In the genomic region with DNA sequence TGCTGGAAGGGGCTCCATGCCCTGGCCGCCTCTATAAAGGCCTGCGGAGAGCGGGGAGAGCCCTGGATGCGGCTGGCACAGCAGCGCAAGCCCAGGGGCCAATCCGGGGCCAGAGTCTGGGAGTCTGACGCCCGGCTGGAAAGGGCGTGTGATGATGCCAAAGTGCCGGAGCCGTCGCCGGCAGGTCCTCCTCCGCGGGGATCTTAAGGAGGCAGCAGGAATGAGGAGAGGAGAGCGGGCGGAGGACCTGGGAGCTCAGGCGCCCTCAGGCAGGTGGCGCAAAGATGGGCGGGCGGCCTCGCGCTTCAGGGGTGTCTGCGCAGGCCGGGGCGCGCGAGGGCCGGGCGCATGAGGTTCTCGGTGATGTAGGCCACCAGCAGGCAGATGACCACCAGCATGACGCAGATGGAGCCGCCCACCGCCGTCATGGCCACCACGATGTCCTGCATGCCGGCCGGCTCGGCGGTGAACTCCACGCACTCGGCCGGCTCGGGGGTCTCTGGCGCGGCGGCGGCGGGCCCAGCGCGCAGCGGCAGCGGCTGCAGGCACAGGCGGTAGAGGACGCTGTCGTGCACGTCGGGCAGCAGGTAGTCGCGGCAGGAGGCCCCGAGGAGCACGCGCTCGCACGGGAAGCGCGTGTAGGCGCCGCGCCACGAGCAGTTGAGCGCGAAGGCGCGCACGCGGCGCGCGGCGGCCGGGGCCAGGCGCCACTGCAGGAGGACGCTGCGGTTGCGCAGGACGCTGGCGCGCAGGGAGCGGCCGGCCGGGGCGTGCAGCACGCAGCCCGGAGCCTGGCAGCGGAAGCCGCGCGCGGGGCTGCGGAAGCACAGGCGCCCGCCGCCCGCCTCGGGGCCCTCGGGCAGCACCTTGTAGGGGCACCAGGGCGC, we compare ENCODE assay signal across 8 cellular contexts. TPM values are rescaled to one million over a fixed set of nuclear protein-coding genes. Genes with fewer than 3 reads are reported as not detected.
DNase-seq lines count a peak whose midpoint lies in the region; ATAC-seq, FAIRE-seq and TF ChIP-seq lines count a peak whose summit lies in the region.
"Had no signal": no experiment of that assay in that cellular context is flagged by ENCODE, and none has a peak within 500 bp of the region (broad histone marks: within the 10 kb centered on the region; RNA-seq: fewer than 3 reads in every experiment).

No MANE protein-coding gene starts in this region.

- no peaks in the 10 kb centered on the region for H4K20me1 ChIP-seq in GM12878 (ENCODE audit: control insufficient read depth, insufficient read depth)

- H3K4me2 ChIP-seq in GM12878 (ENCODE audit: control insufficient read depth, insufficient read depth) = peak overlapping the region; percentile 25; the same call in 1 of the 2 replicates

- TF ChIP-seq EP300 in GM12878 (IDR thresholded peaks at IDR 0.05; ENCODE audit: borderline replicate concordance in 1 of 2, control insufficient read depth in 1 of 2, low read depth in 2 of 2, low read length in 2 of 2) = no peak
- TF ChIP-seq EP300 in upper lobe of left lung (IDR thresholded peaks at IDR 0.05) = no peak

- H3K27ac ChIP-seq in GM12878 (ENCODE audit: control insufficient read depth, insufficient read depth) = no peak overlapping the region
- H3K27ac ChIP-seq in upper lobe of left lung = no peak overlapping the region
- H3K27ac ChIP-seq: pancreas had no signal

- H3K36me3 ChIP-seq in GM12878 (ENCODE audit: control insufficient read depth in 2 of 2, insufficient read depth in 2 of 2, low read length in 1 of 2) (no peaks in the 10 kb centered on the region), upper lobe of left lung (no peaks in the 10 kb centered on the region)
- H3K36me3 ChIP-seq: pancreas had no signal

- SMC1A ChIA-PET in GM12878 (lab: Charles Lee; ENCODE audit: uncharacterized antibody, unreplicated experiment) = no interaction called here

- in situ Hi-C loops in GM12878 (cut with MboI) = no loop called here

- peak; percentile 13 for DNase-seq in NCI-H446 treated with DMSO at 0.1 percent for 48 hours (lab: John Stamatoyannopoulos, UW)
- no peak for DNase-seq in GM12878 (ENCODE audit: low read depth, low spot score)
- DNase-seq in islet precursor cell = peak; percentile 58
- DNase-seq in upper lobe of left lung = peak in 1 of 2 donors; percentile 91

- no peak for FAIRE-seq in GM12878 (lab: Jason Lieb, UNC)
- FAIRE-seq: pancreas had no signal

- H3K4me3 ChIP-seq in GM08714 (ENCODE audit: low read length) = peak overlapping the region; percentile 15; the same call in 1 of the 2 replicates
- H3K4me3 ChIP-seq in GM12878 = no peak overlapping the region
- peak overlapping the region in 3 of 4 donors; percentile 46 to 54 (median 50) for H3K4me3 ChIP-seq in upper lobe of left lung

- WGBS in GM12878 (ENCODE audit: insufficient coverage, insufficient replicate concordance, low lambda C conversion rate, missing lambda C conversion rate) = 31% methylated on average over 107 of the region's 108 CpGs
- 25 to 53% methylated on average over 27 to 31 of the region's 108 CpGs for WGBS in upper lobe of left lung, 2 donors

- H3K9me3 ChIP-seq in GM12878 (replicated peaks; ENCODE audit: control insufficient read depth, insufficient read depth, low read length) (no peaks in the 10 kb centered on the region), upper lobe of left lung (no peaks in the 10 kb centered on the region)
- H3K9me3 ChIP-seq: pancreas had no signal

- no peaks in the 10 kb centered on the region for H3K79me2 ChIP-seq in GM12878 (ENCODE audit: control insufficient read depth, insufficient read depth, low read length)

- RAD21 ChIA-PET in GM12878 (lab: Charles Lee; ENCODE audit: unreplicated experiment) = no interaction called here

- no peak overlapping the region for H3K9ac ChIP-seq in GM12878 (ENCODE audit: control insufficient read depth, insufficient read depth, low read length)

- POLR2A ChIA-PET in GM12878 (lab: Charles Lee) = no interaction called here

- peaks cover 0 to 2% of the 10 kb centered on the region in 2 experiments; a peak in 2 of 4 replicates for H3K27me3 ChIP-seq in GM12878 (replicated peaks in 1 of 2; ENCODE audit: control insufficient read depth in 2 of 2, insufficient read depth in 2 of 2, low read length in 1 of 2)
- peaks cover 0 to 4% (median 1%) of the 10 kb centered on the region in 4 donors for H3K27me3 ChIP-seq in upper lobe of left lung
- H3K27me3 ChIP-seq: pancreas had no signal

- intact Hi-C loops in GM12878 (cut with micrococcal nuclease; ENCODE audit: unreplicated experiment) = no loop called here

- no peak for TF ChIP-seq RAD21 in GM12878 (IDR thresholded peaks at IDR 0.05; ENCODE audit: insufficient read depth, low read depth, low read length)

- TF ChIP-seq POLR2A in GM12878 (IDR thresholded peaks at IDR 0.05; ENCODE audit: low read depth, low read length) (no peak), upper lobe of left lung (IDR thresholded peaks at IDR 0.05) (no peak)

- H3K4me1 ChIP-seq in GM12878 (ENCODE audit: control insufficient read depth, insufficient read depth, low read length) (peaks cover 40% of the 10 kb centered on the region), upper lobe of left lung (peaks cover 12 to 25% (median 19%) of the 10 kb centered on the region in 4 donors)

- TF ChIP-seq CTCF in GM12878 (IDR thresholded peaks at IDR 0.05 in 2 of 3, conservative IDR thresholded peaks at IDR 0.05 in 1 of 3; ENCODE audit: control insufficient read depth in 2 of 3, extremely low read depth in 1 of 3, insufficient read depth in 1 of 3, low read depth in 3 of 3, low read length in 3 of 3) (0 out of 6 replicates have a peak, but pooled peaks of 2 of the 3 experiments have one; percentile 1 to 4), upper lobe of left lung (IDR thresholded peaks at IDR 0.05) (peak in 3 of 6 experiments; percentile 19 to 47 (median 38))

- ATAC-seq in GM12878 (0 out of 3 replicates have a peak, but pooled peaks have one; percentile 4), upper lobe of left lung (ENCODE audit: low FRiP score in 2 of 2) (peak in 1 of 2 donors; percentile 56), GM19463 (IDR thresholded peaks at IDR 0.05; ENCODE audit: unreplicated experiment) (no peak), GM19035 (IDR thresholded peaks at IDR 0.05; ENCODE audit: unreplicated experiment) (no peak)

- CTCF ChIA-PET in GM12878 (lab: Yijun Ruan, JAX) = no interaction called here

- no TSS peak for BruUV-seq in GM12878 (replicated peaks; lab: Mats Ljungman, UMichigan)

- H2AFZ ChIP-seq in GM12878 (ENCODE audit: control insufficient read depth, low read depth, low read length) = peak overlapping the region; percentile 12; the same call in 1 of the 2 replicates

RNA-seq across cellular contexts. Expression of a gene that starts 0.7 kb away (rescaled TPM):
- 0.46 and 0.59 TPM in 2 replicates for total RNA-seq in GM12878 (2013; cell fraction: nucleolus; rRNA removed)
- total RNA-seq in GM12878 (2014; rRNA removed) (0.22 and 0.23 TPM in 2 replicates), GM12878 (2014; rRNA removed; fragmentation: Illumina TruSeq; extraction: Trizol) (0.27 and 0.28 TPM in 2 replicates), GM12878 (2021) (1.0 and 1.3 TPM in 2 replicates), upper lobe of left lung (10 to 100 TPM in 4 of 6 donors, 1 to 10 TPM in 2; 8.7 to 21.0 (median 12.4) TPM)
- polyA plus RNA-seq in GM12878 (2011; ENCODE audit: low read depth) = 0.50 TPM
- polyA plus RNA-seq in GM12878 (2011; rRNA removed) (not detected in 2 replicates), GM12878 (2014; fragmentation: Illumina TruSeq; extraction: Trizol) (0.18 TPM in 1 of 2 replicates, not detected in the other), GM12878 (2014; fragmentation: Nextera tagmentation; extraction: Ambion mirVana) (under 1 TPM in 1 of 2 experiments, not detected in 1; 0.05 TPM), GM12878 (2014; rRNA removed) (0.79 and 1.1 TPM in 2 replicates), GM12878 (2016; fragmentation: Nextera tagmentation; extraction: Ambion mirVana) (not detected)
- polyA plus RNA-seq in GM12878 (2011; cell fraction: cytosol; rRNA removed) = 0.05 TPM in 1 of 2 replicates, not detected in the other
- 0.09 TPM in 1 of 2 replicates, not detected in the other for polyA plus RNA-seq in GM12878 (2011; cell fraction: nucleus; rRNA removed)
- polyA plus RNA-seq in GM12878 (2012) = 1.0 and 1.2 TPM in 2 replicates
- 0.10 TPM in 1 of 2 replicates, not detected in the other for polyA minus RNA-seq in GM12878 (2011; rRNA and poly(A)+ RNA removed)
- not detected in 2 replicates for polyA minus RNA-seq in GM12878 (2011; cell fraction: cytosol; rRNA and poly(A)+ RNA removed)
- not detected in 2 replicates for polyA minus RNA-seq in GM12878 (2011; cell fraction: nucleus; rRNA and poly(A)+ RNA removed)

RNA-seq across cellular contexts. Expression of a gene that starts 16.0 kb away (rescaled TPM):
- total RNA-seq in GM12878 (2013; cell fraction: nucleolus; rRNA removed) = 80.2 and 99.1 TPM in 2 replicates
- 13.9 and 17.1 TPM in 2 replicates for total RNA-seq in GM12878 (2014; rRNA removed)
- 1.8 and 2.3 TPM in 2 replicates for total RNA-seq in GM12878 (2014; rRNA removed; fragmentation: Illumina TruSeq; extraction: Trizol)
- 25.4 and 26.8 TPM in 2 replicates for total RNA-seq in GM12878 (2021)
- polyA plus RNA-seq in GM12878 (2011; ENCODE audit: low read depth) = 7.1 TPM
- 3.2 and 5.5 TPM in 2 replicates for polyA plus RNA-seq in GM12878 (2011; rRNA removed)
- 9.8 and 20.7 TPM in 2 replicates for polyA plus RNA-seq in GM12878 (2011; cell fraction: cytosol; rRNA removed)
- 125 and 131 TPM in 2 replicates for polyA plus RNA-seq in GM12878 (2011; cell fraction: nucleus; rRNA removed)
- 30.3 and 35.7 TPM in 2 replicates for polyA plus RNA-seq in GM12878 (2012)
- polyA plus RNA-seq in GM12878 (2014; fragmentation: Illumina TruSeq; extraction: Trizol) = 0.60 and 0.78 TPM in 2 replicates
- polyA plus RNA-seq in GM12878 (2014; fragmentation: Nextera tagmentation; extraction: Ambion mirVana) = under 1 TPM in 1 of 2 experiments, not detected in 1; 0.42 TPM
- 17.4 and 23.0 TPM in 2 replicates for polyA plus RNA-seq in GM12878 (2014; rRNA removed)
- polyA plus RNA-seq in GM12878 (2016; fragmentation: Nextera tagmentation; extraction: Ambion mirVana) = 10 to 100 TPM; 10.9 to 15.4 TPM
- 7.2 and 11.2 TPM in 2 replicates for polyA minus RNA-seq in GM12878 (2011; rRNA and poly(A)+ RNA removed)
- 8.7 and 9.5 TPM in 2 replicates for polyA minus RNA-seq in GM12878 (2011; cell fraction: cytosol; rRNA and poly(A)+ RNA removed)
- polyA minus RNA-seq in GM12878 (2011; cell fraction: nucleus; rRNA and poly(A)+ RNA removed) = 21.6 and 34.3 TPM in 2 replicates
- 100 to 1,000 TPM in 3 of 6 donors, 10 to 100 TPM in 3; 52.7 to 284 (median 84.7) TPM for total RNA-seq in upper lobe of left lung

RNA-seq across cellular contexts. Expression of a gene that starts 24.6 kb away (rescaled TPM):
- 51.4 and 55.8 TPM in 2 replicates for total RNA-seq in GM12878 (2013; cell fraction: nucleolus; rRNA removed)
- 61.6 and 67.8 TPM in 2 replicates for total RNA-seq in GM12878 (2014; rRNA removed)
- 38.1 and 42.5 TPM in 2 replicates for total RNA-seq in GM12878 (2014; rRNA removed; fragmentation: Illumina TruSeq; extraction: Trizol)
- total RNA-seq in GM12878 (2021) = 92.6 and 97.4 TPM in 2 replicates
- 38.3 TPM for polyA plus RNA-seq in GM12878 (2011; ENCODE audit: low read depth)
- 46.7 and 53.3 TPM in 2 replicates for polyA plus RNA-seq in GM12878 (2011; rRNA removed)
- 59.7 and 66.8 TPM in 2 replicates for polyA plus RNA-seq in GM12878 (2011; cell fraction: cytosol; rRNA removed)
- polyA plus RNA-seq in GM12878 (2011; cell fraction: nucleus; rRNA removed) = 63.3 and 72.6 TPM in 2 replicates
- polyA plus RNA-seq in GM12878 (2012) = 73.2 and 74.8 TPM in 2 replicates
- polyA plus RNA-seq in GM12878 (2014; fragmentation: Illumina TruSeq; extraction: Trizol) = 66.7 and 84.0 TPM in 2 replicates
- 10 to 100 TPM; 28.6 to 60.5 TPM for polyA plus RNA-seq in GM12878 (2014; fragmentation: Nextera tagmentation; extraction: Ambion mirVana)
- 110 and 117 TPM in 2 replicates for polyA plus RNA-seq in GM12878 (2014; rRNA removed)
- 100 to 1,000 TPM in 1 of 2 experiments, 10 to 100 TPM in 1; 67.5 to 172 TPM for polyA plus RNA-seq in GM12878 (2016; fragmentation: Nextera tagmentation; extraction: Ambion mirVana)
- 32.8 and 47.5 TPM in 2 replicates for polyA minus RNA-seq in GM12878 (2011; rRNA and poly(A)+ RNA removed)
- polyA minus RNA-seq in GM12878 (2011; cell fraction: cytosol; rRNA and poly(A)+ RNA removed) = 24.9 and 28.1 TPM in 2 replicates
- polyA minus RNA-seq in GM12878 (2011; cell fraction: nucleus; rRNA and poly(A)+ RNA removed) = 19.0 and 37.2 TPM in 2 replicates
- total RNA-seq in upper lobe of left lung = 100 to 1,000 TPM; 122 to 174 (median 146) TPM

RNA-seq across cellular contexts. Expression of a gene that starts 32.7 kb away (rescaled TPM):
- 0.90 and 1.4 TPM in 2 replicates for total RNA-seq in GM12878 (2013; cell fraction: nucleolus; rRNA removed)
- total RNA-seq in GM12878 (2014; rRNA removed) = 0.34 and 0.54 TPM in 2 replicates
- not detected in 2 replicates for total RNA-seq in GM12878 (2014; rRNA removed; fragmentation: Illumina TruSeq; extraction: Trizol)
- 0.51 and 0.74 TPM in 2 replicates for total RNA-seq in GM12878 (2021)
- polyA plus RNA-seq in GM12878 (2011; ENCODE audit: low read depth) = not detected
- polyA plus RNA-seq in GM12878 (2011; rRNA removed) = 0.33 TPM in 1 of 2 replicates, not detected in the other
- 0.04 and 0.22 TPM in 2 replicates for polyA plus RNA-seq in GM12878 (2011; cell fraction: cytosol; rRNA removed)
- 7.0 and 8.0 TPM in 2 replicates for polyA plus RNA-seq in GM12878 (2011; cell fraction: nucleus; rRNA removed)
- 1.3 and 1.5 TPM in 2 replicates for polyA plus RNA-seq in GM12878 (2012)
- not detected in 2 replicates for polyA plus RNA-seq in GM12878 (2014; fragmentation: Illumina TruSeq; extraction: Trizol)
- polyA plus RNA-seq in GM12878 (2014; fragmentation: Nextera tagmentation; extraction: Ambion mirVana) = not detected
- polyA plus RNA-seq in GM12878 (2014; rRNA removed) = 0.33 and 0.43 TPM in 2 replicates
- under 1 TPM; 0.25 to 0.76 TPM for polyA plus RNA-seq in GM12878 (2016; fragmentation: Nextera tagmentation; extraction: Ambion mirVana)
- 0.31 TPM in 1 of 2 replicates, not detected in the other for polyA minus RNA-seq in GM12878 (2011; rRNA and poly(A)+ RNA removed)
- not detected in 2 replicates for polyA minus RNA-seq in GM12878 (2011; cell fraction: cytosol; rRNA and poly(A)+ RNA removed)
- 2.1 TPM in 1 of 2 replicates, not detected in the other for polyA minus RNA-seq in GM12878 (2011; cell fraction: nucleus; rRNA and poly(A)+ RNA removed)
- 10 to 100 TPM in 5 of 6 donors, not detected in 1; 13.6 to 79.3 (median 33.0) TPM for total RNA-seq in upper lobe of left lung

RNA-seq across cellular contexts. Expression of a gene that starts 58.8 kb away (rescaled TPM):
- not detected in 2 replicates for total RNA-seq in GM12878 (2013; cell fraction: nucleolus; rRNA removed)
- total RNA-seq in GM12878 (2014; rRNA removed) = 0.17 TPM in 1 of 2 replicates, not detected in the other
- total RNA-seq in GM12878 (2014; rRNA removed; fragmentation: Illumina TruSeq; extraction: Trizol) = not detected in 2 replicates
- 0.49 TPM in 1 of 2 replicates, not detected in the other for total RNA-seq in GM12878 (2021)
- not detected for polyA plus RNA-seq in GM12878 (2011; ENCODE audit: low read depth)
- not detected in 2 replicates for polyA plus RNA-seq in GM12878 (2011; rRNA removed)
- not detected in 2 replicates for polyA plus RNA-seq in GM12878 (2011; cell fraction: cytosol; rRNA removed)
- 0.27 and 0.57 TPM in 2 replicates for polyA plus RNA-seq in GM12878 (2011; cell fraction: nucleus; rRNA removed)
- 0.21 TPM in 1 of 2 replicates, not detected in the other for polyA plus RNA-seq in GM12878 (2012)
- polyA plus RNA-seq in GM12878 (2014; fragmentation: Illumina TruSeq; extraction: Trizol) = not detected in 2 replicates
- polyA plus RNA-seq in GM12878 (2014; fragmentation: Nextera tagmentation; extraction: Ambion mirVana) = not detected
- polyA plus RNA-seq in GM12878 (2014; rRNA removed) = 0.32 TPM in 1 of 2 replicates, not detected in the other
- not detected for polyA plus RNA-seq in GM12878 (2016; fragmentation: Nextera tagmentation; extraction: Ambion mirVana)
- polyA minus RNA-seq in GM12878 (2011; rRNA and poly(A)+ RNA removed) = not detected in 2 replicates
- polyA minus RNA-seq in GM12878 (2011; cell fraction: cytosol; rRNA and poly(A)+ RNA removed) = not detected in 2 replicates
- polyA minus RNA-seq in GM12878 (2011; cell fraction: nucleus; rRNA and poly(A)+ RNA removed) = not detected in 2 replicates
- 1 to 10 TPM in 5 of 6 donors, not detected in 1; 1.8 to 3.6 (median 3.1) TPM for total RNA-seq in upper lobe of left lung

Comparison
In these comparisons a context has a peak if more than half of its experiments do, and no peak if none do; other contexts are left out.
1. RNA of a gene that starts 0.7 kb away (total RNA-seq): 8.7 to 21.0 TPM in upper lobe of left lung; 0.22 to 1.3 TPM in GM12878; every median in the first group is over 4 times any median in the second.